ENCODE assay signal across 19 cellular contexts in the genomic region with DNA sequence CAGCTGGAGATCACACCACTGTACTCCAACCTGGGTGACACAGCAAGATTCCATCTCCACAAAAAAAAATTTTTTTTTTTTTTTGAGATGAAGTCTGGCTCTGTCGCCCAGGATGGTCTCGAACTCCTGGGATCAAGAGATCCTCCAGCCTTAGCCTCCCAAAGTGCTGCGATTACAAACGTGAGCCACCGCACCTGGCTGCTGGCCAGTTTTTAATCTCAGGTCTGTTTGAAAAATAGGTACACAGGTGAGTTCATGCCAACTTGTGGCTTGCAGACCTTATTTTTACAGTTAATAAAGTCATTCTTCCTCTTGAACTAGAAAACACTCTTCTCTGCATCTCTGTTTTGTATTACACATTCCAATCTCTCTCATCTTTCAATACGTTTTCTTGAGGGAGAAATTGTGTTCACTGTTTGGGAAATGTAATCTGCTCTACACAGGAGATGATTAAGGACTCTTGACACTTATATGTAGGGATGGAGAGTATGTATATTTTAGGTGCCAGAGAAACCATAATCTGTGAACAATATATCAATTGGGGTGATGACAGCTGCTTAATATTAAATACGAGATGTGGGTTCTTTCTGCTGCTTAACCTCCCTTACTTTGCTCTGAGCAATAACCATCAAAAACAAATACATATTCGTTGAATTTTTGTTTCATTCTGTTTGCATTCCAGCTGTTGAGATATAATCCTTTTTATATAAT. TPM values are rescaled to one million over a fixed set of nuclear protein-coding genes. Genes with fewer than 3 reads are reported as not detected.
A peak's percentile ranks its signal among the peaks of the same experiment; 100 is the strongest.
DNase-seq lines count a peak whose midpoint lies in the region; ATAC-seq and TF ChIP-seq lines count a peak whose summit lies in the region.
"Had no signal": no experiment of that assay in that cellular context is flagged by ENCODE, and none has a peak within 500 bp of the region (broad histone marks: within the 10 kb centered on the region; RNA-seq: fewer than 3 reads in every experiment).

No MANE protein-coding gene starts in this region.

- H2AK5ac ChIP-seq in IMR-90 (ENCODE audit: low read depth, low read length), result no peak overlapping the region

- POLR2A ChIA-PET in IMR-90 (lab: Charles Lee; ENCODE audit: unreplicated experiment), result no interaction called here

- H3K4me3 ChIP-seq in IMR-90 (ENCODE audit: insufficient read depth, low read depth, low read length), result no peak overlapping the region
- H3K4me3 ChIP-seq in neutrophil (ENCODE audit: low read depth in 1 of 2, low read length in 1 of 2), result no peak overlapping the region
- H3K4me3 ChIP-seq in osteoblast (ENCODE audit: insufficient read depth, low read length), result no peak overlapping the region
- H3K4me3 ChIP-seq: BLaER1, GM23248 had no signal

- no peak overlapping the region for H2BK120ac ChIP-seq in IMR-90 (ENCODE audit: low read depth, low read length)

- H3K79me2 ChIP-seq in osteoblast (ENCODE audit: insufficient read depth, low read length), result no peaks in the 10 kb centered on the region

- peaks cover 6% of the 10 kb centered on the region for H3K9me1 ChIP-seq in IMR-90 (ENCODE audit: insufficient read depth, low read length)

- H3K4me1 Mint-ChIP-seq in CD14-positive monocyte, result peaks cover 13% of the 10 kb centered on the region
- H3K4me1 Mint-ChIP-seq: CD8-positive, alpha-beta memory T cell had no signal

- WGBS in IMR-90 (ENCODE audit: extremely low coverage in 2 of 2, insufficient read length in 1 of 2), 2 experiments, result 100% methylated on average over 1 of the region's 8 CpGs; no CpG with 5 or more reads in 1 of the 2 experiments

- H2BK15ac ChIP-seq in IMR-90 (ENCODE audit: low read depth, low read length), result no peak overlapping the region

- no peak overlapping the region for H3K18ac ChIP-seq in IMR-90 (ENCODE audit: low read depth, low read length)

- CTCF ChIA-PET in IMR-90 (lab: Yijun Ruan, JAX), result no interaction called here

- H3K9me3 Mint-ChIP-seq in CD14-positive monocyte, result peaks cover 0 to 4% (median 0%) of the 10 kb centered on the region in 7 donors
- H3K9me3 Mint-ChIP-seq: CD8-positive, alpha-beta memory T cell; T-helper 1 cell treated with Interleukin-12 subunit alpha and Interleukin-12 subunit beta and Interleukin-4 antibody, amounts not matched to agents 30 μg/mL and 1 μg/mL, for 36 hours had no signal

- no peak for ATAC-seq in IMR-90 (ENCODE audit: low read depth)

- H3K9me3 ChIP-seq in IMR-90 (ENCODE audit: control insufficient read depth, insufficient read depth, low read length) (no peaks in the 10 kb centered on the region), neutrophil (no peaks in the 10 kb centered on the region), osteoblast (ENCODE audit: low read depth, low read length) (no peaks in the 10 kb centered on the region)
- H3K9me3 ChIP-seq: BLaER1 had no signal

- no peak overlapping the region for H2AK9ac ChIP-seq in IMR-90 (replicated peaks; ENCODE audit: low read depth, low read length, poor library complexity)

- H3K27me3 ChIP-seq in IMR-90 (ENCODE audit: control insufficient read depth, insufficient read depth, low read length) (no peaks in the 10 kb centered on the region), neutrophil (no peaks in the 10 kb centered on the region), osteoblast (ENCODE audit: insufficient read depth, low read length) (no peaks in the 10 kb centered on the region)
- H3K27me3 ChIP-seq: BLaER1 had no signal

- H3K27me3 Mint-ChIP-seq in CD14-positive monocyte (ENCODE audit: low read depth in 3 of 3), result peaks cover 0 to 22% (median 20%) of the 10 kb centered on the region in 3 donors

- no peak for TF ChIP-seq RAD21 in IMR-90 (IDR thresholded peaks at IDR 0.05; ENCODE audit: low read length)

- no peak overlapping the region for H2BK20ac ChIP-seq in IMR-90 (ENCODE audit: low read depth, low read length)

- H3K79me1 ChIP-seq in IMR-90 (ENCODE audit: low read depth in 1 of 2, low read length in 2 of 2), result 0 out of 4 replicates have a peak, but pooled peaks cover 0 to 3% of the 10 kb centered on the region in 2 experiments

- no peak overlapping the region for H3K56ac ChIP-seq in IMR-90 (ENCODE audit: extremely low read depth, insufficient read depth, low read length)

- peak; percentile 18 for DNase-seq in NCI-H2171 treated with DMSO at 0.1 percent for 48 hours (lab: John Stamatoyannopoulos, UW)
- no peak for DNase-seq in NCI-H2171 (lab: John Stamatoyannopoulos, UW)
- no peak for DNase-seq in IMR-90
- DNase-seq in amniotic epithelial cell (ENCODE audit: low read depth), result peak; percentile 67
- DNase-seq in activated naive CD4-positive, alpha-beta T cell (lab: John Stamatoyannopoulos, UW), result no peak
- DNase-seq in osteoblast (ENCODE audit: insufficient read length, low spot score, missing footprints), result no peak
- no peak for DNase-seq in CD14-positive monocyte (ENCODE audit: low spot score)
- DNase-seq: CD8-positive, alpha-beta memory T cell; DND-41; GM23248; HCEC 1CT; NCI-H1105 treated with DMSO at 0.1 percent for 48 hours; NCI-H1694; NCI-H446 treated with DMSO at 0.1 percent for 48 hours; NCI-H748 treated with DMSO at 0.1 percent for 48 hours; NK-92 treated with Interleukin-12 subunit alpha and Interleukin-12 subunit beta, amount 100 ng/mL, for 24 hours had no signal

- H3K27ac Mint-ChIP-seq in CD14-positive monocyte, result no peak overlapping the region
- H3K27ac Mint-ChIP-seq: CD8-positive, alpha-beta memory T cell; T-helper 1 cell treated with Interleukin-12 subunit alpha and Interleukin-12 subunit beta and Interleukin-4 antibody, amounts not matched to agents 30 μg/mL and 1 μg/mL, for 36 hours had no signal

- no peak overlapping the region; the same call in 1 of the 2 replicates for H3K4ac ChIP-seq in IMR-90 (ENCODE audit: low read depth, low read length)

- TF ChIP-seq POLR2A in IMR-90 (IDR thresholded peaks at IDR 0.05; ENCODE audit: low read depth, low read length), result no peak

- H4K20me1 ChIP-seq in IMR-90 (ENCODE audit: insufficient read depth, low read length), result no peaks in the 10 kb centered on the region
- no peaks in the 10 kb centered on the region for H4K20me1 ChIP-seq in osteoblast (ENCODE audit: insufficient read depth, low read length)
- H4K20me1 ChIP-seq: BLaER1 had no signal

- dilution Hi-C loops in IMR-90 (cut with HindIII; ENCODE audit: low sequenced_read_pairs, unreplicated experiment), result no loop called here

- BruUV-seq in IMR-90 (replicated peaks; lab: Mats Ljungman, UMichigan), result no TSS peak

- H4K5ac ChIP-seq in IMR-90 (ENCODE audit: low read depth, low read length), result no peak overlapping the region

- no peak overlapping the region for H2AFZ ChIP-seq in IMR-90 (replicated peaks; ENCODE audit: low read length, poor library complexity)
- no peak overlapping the region for H2AFZ ChIP-seq in osteoblast (ENCODE audit: low read length)
- H2AFZ ChIP-seq: GM23248 had no signal

- no peak overlapping the region for H4K8ac ChIP-seq in IMR-90 (ENCODE audit: low read depth in 2 of 2, low read length in 2 of 2)

- H3K36me3 ChIP-seq in IMR-90 (ENCODE audit: control insufficient read depth, insufficient read depth, low read length) (no peaks in the 10 kb centered on the region), neutrophil (no peaks in the 10 kb centered on the region), osteoblast (ENCODE audit: insufficient read depth, low read length) (no peaks in the 10 kb centered on the region)
- H3K36me3 ChIP-seq: BLaER1 had no signal

- H3K27ac ChIP-seq in IMR-90 (ENCODE audit: insufficient read depth, low read length) (no peak overlapping the region), neutrophil (peak overlapping the region; percentile 94), osteoblast (ENCODE audit: low read depth, low read length) (no peak overlapping the region)
- H3K27ac ChIP-seq: BLaER1, GM23248 had no signal

- no peak overlapping the region for H3K4me2 ChIP-seq in IMR-90 (ENCODE audit: low read depth, low read length)
- no peak overlapping the region for H3K4me2 ChIP-seq in osteoblast (ENCODE audit: insufficient read depth, low read length)
- H3K4me2 ChIP-seq: BLaER1 had no signal

- H3K4me3 Mint-ChIP-seq in CD14-positive monocyte, result no peak overlapping the region
- H3K4me3 Mint-ChIP-seq: CD8-positive, alpha-beta memory T cell; T-helper 1 cell treated with Interleukin-12 subunit alpha and Interleukin-12 subunit beta and Interleukin-4 antibody, amounts not matched to agents 30 μg/mL and 1 μg/mL, for 36 hours had no signal

- H3K23ac ChIP-seq in IMR-90 (ENCODE audit: low read depth, low read length), result no peak overlapping the region

- intact Hi-C loops in IMR-90 (cut with micrococcal nuclease), result loop anchor here (5.0 kb wide), 1 partner anchor 62 kb away; no protein-coding TSS in a partner anchor
- intact Hi-C loops in CD14-positive monocyte (cut with micrococcal nuclease), result no loop called here

- in situ Hi-C loops in IMR-90 (cut with MboI; ENCODE audit: low sequenced_read_pairs), result no loop called here

- H4K91ac ChIP-seq in IMR-90 (ENCODE audit: insufficient read depth, low read depth, low read length), result no peak overlapping the region

- H3K4me1 ChIP-seq in IMR-90 (ENCODE audit: control insufficient read depth, insufficient read depth, low read length) (peaks cover 14% of the 10 kb centered on the region), neutrophil (ENCODE audit: control insufficient read depth in 1 of 2, insufficient read depth in 1 of 2, low read depth in 1 of 2, low read length in 1 of 2) (peaks cover 52 to 59% of the 10 kb centered on the region in 2 experiments), osteoblast (ENCODE audit: insufficient read depth, low read length) (peaks cover 12% of the 10 kb centered on the region)

- no peaks in the 10 kb centered on the region for H3K36me3 Mint-ChIP-seq in CD14-positive monocyte

- H3K14ac ChIP-seq in IMR-90 (replicated peaks; ENCODE audit: low read depth, low read length), result 0 out of 2 replicates have a peak overlapping the region, but pooled peaks have one; percentile 37

- no peak overlapping the region for H3K9ac ChIP-seq in IMR-90 (ENCODE audit: low read depth, low read length)
- H3K9ac ChIP-seq: BLaER1, GM23248 had no signal

- TF ChIP-seq CTCF in IMR-90 (conservative IDR thresholded peaks at IDR 0.05; ENCODE audit: low read depth, low read length), result no peak
- no peak for TF ChIP-seq CTCF in neutrophil (IDR thresholded peaks at IDR 0.05)
- TF ChIP-seq CTCF in osteoblast (IDR thresholded peaks at IDR 0.05; ENCODE audit: extremely low read depth, low read depth, low read length), result no peak
- TF ChIP-seq CTCF in CD14-positive monocyte (IDR thresholded peaks at IDR 0.05), result no peak

- no peak overlapping the region for H2BK5ac ChIP-seq in IMR-90 (ENCODE audit: low read depth, low read length, poor library complexity, severe bottlenecking)

RNA-seq across cellular contexts. Expression of gene RIPOR3, which starts 17.7 kb away (rescaled TPM):
- 0.28 and 0.54 TPM in 2 replicates for total RNA-seq in IMR-90 (2012; rRNA removed)
- polyA plus RNA-seq in IMR-90 (2012; rRNA removed), result 1.7 TPM in 2 replicates
- 0.28 and 0.71 TPM in 2 replicates for polyA plus RNA-seq in IMR-90 (2012; cell fraction: cytosol; rRNA removed)
- polyA plus RNA-seq in IMR-90 (2012; cell fraction: nucleus; rRNA removed; ENCODE audit: low replicate concordance), result 11.7 and 15.4 TPM in 2 replicates
- 1.1 and 2.4 TPM in 2 replicates for total RNA-seq in osteoblast
- polyA plus RNA-seq in CD14-positive monocyte, result not detected
- total RNA-seq: CD8-positive, alpha-beta memory T cell; GM23248 had no signal

RNA-seq across cellular contexts. Expression of gene PARD6B, which starts 22.4 kb away (rescaled TPM):
- 0.90 and 1.4 TPM in 2 replicates for total RNA-seq in IMR-90 (2012; rRNA removed)
- 0.14 and 0.17 TPM in 2 replicates for polyA plus RNA-seq in IMR-90 (2012; rRNA removed)
- polyA plus RNA-seq in IMR-90 (2012; cell fraction: cytosol; rRNA removed), result 0.05 and 0.08 TPM in 2 replicates
- 0.07 and 0.25 TPM in 2 replicates for polyA plus RNA-seq in IMR-90 (2012; cell fraction: nucleus; rRNA removed; ENCODE audit: low replicate concordance)
- total RNA-seq in osteoblast, result 0.72 and 0.88 TPM in 2 replicates
- under 1 TPM; 0.04 to 0.13 TPM for polyA plus RNA-seq in CD14-positive monocyte
- total RNA-seq: GM23248 had no signal

Comparison
In these comparisons a context has a peak if more than half of its experiments do, and no peak if none do; other contexts are left out.
1. DNase-seq: peak in NCI-H2171 treated with DMSO at 0.1 percent for 48 hours (single experiment) and amniotic epithelial cell (single experiment); none in NCI-H2171 (single experiment), IMR-90 (single experiment), activated naive CD4-positive, alpha-beta T cell (0 of 4), osteoblast (single experiment) and CD14-positive monocyte (single experiment).